Comparison of ENCODE assay signal across 1 cellular context in the genomic region with DNA sequence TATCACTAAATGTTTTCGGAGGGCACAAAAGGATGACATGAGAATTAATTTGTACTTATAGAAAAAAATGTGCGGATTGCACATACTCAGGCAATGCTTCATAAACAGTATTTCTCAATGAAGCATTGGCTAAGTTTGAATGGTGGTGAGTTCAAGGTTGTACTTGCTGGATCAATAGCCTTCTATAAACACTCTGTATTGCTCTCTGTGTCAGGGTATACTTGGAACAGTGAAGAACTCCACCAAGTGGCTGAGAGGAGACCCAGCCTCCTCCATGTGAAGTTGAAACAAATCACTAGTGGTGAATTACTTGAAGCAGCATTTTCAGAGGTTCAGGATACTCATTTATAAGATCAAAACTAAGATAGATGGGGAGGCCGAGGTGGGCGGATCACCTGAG.
TF ChIP-seq lines count a peak whose summit lies in the region.

No MANE protein-coding gene starts in this region.

TF ChIP-seq in GM23338, 12 proteins besides CTCF, POLR2A, EP300 and RAD21 (continued from another document):
- TF ChIP-seq, protein P1, sequence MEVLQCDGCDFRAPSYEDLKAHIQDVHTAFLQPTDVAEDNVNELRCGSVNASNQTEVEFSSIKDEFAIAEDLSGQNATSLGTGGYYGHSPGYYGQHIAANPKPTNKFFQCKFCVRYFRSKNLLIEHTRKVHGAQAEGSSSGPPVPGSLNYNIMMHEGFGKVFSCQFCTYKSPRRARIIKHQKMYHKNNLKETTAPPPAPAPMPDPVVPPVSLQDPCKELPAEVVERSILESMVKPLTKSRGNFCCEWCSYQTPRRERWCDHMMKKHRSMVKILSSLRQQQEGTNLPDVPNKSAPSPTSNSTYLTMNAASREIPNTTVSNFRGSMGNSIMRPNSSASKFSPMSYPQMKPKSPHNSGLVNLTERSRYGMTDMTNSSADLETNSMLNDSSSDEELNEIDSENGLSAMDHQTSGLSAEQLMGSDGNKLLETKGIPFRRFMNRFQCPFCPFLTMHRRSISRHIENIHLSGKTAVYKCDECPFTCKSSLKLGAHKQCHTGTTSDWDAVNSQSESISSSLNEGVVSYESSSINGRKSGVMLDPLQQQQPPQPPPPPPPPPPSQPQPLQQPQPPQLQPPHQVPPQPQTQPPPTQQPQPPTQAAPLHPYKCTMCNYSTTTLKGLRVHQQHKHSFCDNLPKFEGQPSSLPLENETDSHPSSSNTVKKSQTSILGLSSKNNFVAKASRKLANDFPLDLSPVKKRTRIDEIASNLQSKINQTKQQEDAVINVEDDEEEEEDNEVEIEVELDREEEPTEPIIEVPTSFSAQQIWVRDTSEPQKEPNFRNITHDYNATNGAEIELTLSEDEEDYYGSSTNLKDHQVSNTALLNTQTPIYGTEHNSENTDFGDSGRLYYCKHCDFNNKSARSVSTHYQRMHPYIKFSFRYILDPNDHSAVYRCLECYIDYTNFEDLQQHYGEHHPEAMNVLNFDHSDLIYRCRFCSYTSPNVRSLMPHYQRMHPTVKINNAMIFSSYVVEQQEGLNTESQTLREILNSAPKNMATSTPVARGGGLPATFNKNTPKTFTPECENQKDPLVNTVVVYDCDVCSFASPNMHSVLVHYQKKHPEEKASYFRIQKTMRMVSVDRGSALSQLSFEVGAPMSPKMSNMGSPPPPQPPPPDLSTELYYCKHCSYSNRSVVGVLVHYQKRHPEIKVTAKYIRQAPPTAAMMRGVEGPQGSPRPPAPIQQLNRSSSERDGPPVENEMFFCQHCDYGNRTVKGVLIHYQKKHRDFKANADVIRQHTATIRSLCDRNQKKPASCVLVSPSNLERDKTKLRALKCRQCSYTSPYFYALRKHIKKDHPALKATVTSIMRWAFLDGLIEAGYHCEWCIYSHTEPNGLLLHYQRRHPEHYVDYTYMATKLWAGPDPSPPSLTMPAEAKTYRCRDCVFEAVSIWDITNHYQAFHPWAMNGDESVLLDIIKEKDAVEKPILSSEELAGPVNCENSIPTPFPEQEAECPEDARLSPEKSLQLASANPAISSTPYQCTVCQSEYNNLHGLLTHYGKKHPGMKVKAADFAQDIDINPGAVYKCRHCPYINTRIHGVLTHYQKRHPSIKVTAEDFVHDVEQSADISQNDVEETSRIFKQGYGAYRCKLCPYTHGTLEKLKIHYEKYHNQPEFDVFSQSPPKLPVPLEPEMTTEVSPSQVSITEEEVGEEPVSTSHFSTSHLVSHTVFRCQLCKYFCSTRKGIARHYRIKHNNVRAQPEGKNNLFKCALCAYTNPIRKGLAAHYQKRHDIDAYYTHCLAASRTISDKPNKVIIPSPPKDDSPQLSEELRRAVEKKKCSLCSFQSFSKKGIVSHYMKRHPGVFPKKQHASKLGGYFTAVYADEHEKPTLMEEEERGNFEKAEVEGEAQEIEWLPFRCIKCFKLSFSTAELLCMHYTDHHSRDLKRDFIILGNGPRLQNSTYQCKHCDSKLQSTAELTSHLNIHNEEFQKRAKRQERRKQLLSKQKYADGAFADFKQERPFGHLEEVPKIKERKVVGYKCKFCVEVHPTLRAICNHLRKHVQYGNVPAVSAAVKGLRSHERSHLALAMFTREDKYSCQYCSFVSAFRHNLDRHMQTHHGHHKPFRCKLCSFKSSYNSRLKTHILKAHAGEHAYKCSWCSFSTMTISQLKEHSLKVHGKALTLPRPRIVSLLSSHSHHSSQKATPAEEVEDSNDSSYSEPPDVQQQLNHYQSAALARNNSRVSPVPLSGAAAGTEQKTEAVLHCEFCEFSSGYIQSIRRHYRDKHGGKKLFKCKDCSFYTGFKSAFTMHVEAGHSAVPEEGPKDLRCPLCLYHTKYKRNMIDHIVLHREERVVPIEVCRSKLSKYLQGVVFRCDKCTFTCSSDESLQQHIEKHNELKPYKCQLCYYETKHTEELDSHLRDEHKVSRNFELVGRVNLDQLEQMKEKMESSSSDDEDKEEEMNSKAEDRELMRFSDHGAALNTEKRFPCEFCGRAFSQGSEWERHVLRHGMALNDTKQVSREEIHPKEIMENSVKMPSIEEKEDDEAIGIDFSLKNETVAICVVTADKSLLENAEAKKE (CRISPR knock-in tag; IDR thresholded peaks at IDR 0.05), result no peak
- TF ChIP-seq NANOG (IDR thresholded peaks at IDR 0.05; ENCODE audit: borderline replicate concordance), result no peak
- TF ChIP-seq, protein P2, sequence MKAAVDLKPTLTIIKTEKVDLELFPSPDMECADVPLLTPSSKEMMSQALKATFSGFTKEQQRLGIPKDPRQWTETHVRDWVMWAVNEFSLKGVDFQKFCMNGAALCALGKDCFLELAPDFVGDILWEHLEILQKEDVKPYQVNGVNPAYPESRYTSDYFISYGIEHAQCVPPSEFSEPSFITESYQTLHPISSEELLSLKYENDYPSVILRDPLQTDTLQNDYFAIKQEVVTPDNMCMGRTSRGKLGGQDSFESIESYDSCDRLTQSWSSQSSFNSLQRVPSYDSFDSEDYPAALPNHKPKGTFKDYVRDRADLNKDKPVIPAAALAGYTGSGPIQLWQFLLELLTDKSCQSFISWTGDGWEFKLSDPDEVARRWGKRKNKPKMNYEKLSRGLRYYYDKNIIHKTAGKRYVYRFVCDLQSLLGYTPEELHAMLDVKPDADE (IDR thresholded peaks at IDR 0.05), result no peak
- TF ChIP-seq STAT1 (IDR thresholded peaks at IDR 0.05; ENCODE audit: unreplicated experiment), result no peak
